Comparison of ENCODE assay signal across 8 cellular contexts in the genomic region with DNA sequence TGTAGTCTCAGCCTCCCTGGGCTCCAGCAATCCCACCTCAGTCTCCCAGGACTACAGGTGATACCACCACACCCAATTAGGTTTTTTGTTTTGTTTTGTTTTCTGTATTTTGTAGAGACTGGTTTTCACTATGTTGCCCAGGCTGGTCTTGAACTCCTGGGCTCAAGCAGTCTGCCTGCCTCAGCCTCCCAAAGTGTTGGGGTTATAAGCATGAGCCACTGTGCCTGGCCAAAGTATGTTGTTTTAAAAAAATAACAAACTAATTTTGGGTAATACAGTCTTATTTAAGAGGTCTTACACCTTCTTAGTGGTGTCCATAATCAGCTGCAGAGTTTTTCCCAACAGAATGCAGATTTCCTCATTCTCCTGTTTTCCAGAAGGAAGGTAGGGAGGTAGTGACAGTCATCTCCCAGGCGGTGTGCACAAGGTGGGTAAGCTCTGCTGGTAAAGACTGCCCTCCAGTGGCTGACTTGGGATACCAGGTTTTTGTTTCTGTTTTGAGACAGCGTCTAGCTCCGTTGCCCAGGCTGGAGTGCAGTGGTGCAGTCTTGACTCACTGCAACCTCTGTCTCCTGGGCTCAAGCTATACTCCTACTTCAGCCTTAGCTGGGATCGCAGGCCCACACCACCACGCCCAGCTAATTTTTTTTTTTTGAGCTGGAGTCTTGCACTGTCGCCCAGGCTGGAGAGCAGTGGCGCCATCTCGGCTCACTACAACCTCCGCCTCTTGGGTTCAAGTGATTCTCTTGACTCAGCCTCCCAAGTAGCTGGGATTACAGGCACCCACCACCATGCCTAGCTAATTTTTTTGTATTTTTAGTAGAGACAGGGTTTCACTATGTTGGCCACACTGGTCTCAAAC. TPM values are rescaled to one million over a fixed set of nuclear protein-coding genes. Genes with fewer than 3 reads are reported as not detected.
DNase-seq lines count a peak whose midpoint lies in the region; ATAC-seq and TF ChIP-seq lines count a peak whose summit lies in the region.

No MANE protein-coding gene starts in this region.

- DNase-seq in CD1c-positive myeloid dendritic cell (ENCODE audit: extremely low spot score) (peak; percentile 70), Karpas-422 (peak; percentile 92), RPMI7951 (ENCODE audit: low read depth) (peak; percentile 65), fibroblast of villous mesenchyme (ENCODE audit: low read depth) (peak; percentile 82), non-pigmented ciliary epithelial cell (ENCODE audit: low read depth) (peak; percentile 32), suprapubic skin (ENCODE audit: low spot score in 2 of 2) (peak in 1 of 2 donors; percentile 65)
- peak; percentile 63 for DNase-seq in activated T-helper 1 cell treated with anti-CD3 and anti-CD28 coated beads, Interleukin-12 subunit alpha, Interleukin-12 subunit beta, Interleukin-2, Interleukin-4 antibody, amounts not matched to agents 30 ng/mL and 10 ng/mL and 1 ng/mL, durations not matched to agents 14 hours and 24 hours and 36 hours (ENCODE audit: low spot score)

- no peak overlapping the region for H3K27ac Mint-ChIP-seq in activated T-helper 1 cell treated with anti-CD3 and anti-CD28 coated beads, Interleukin-12 subunit alpha, Interleukin-12 subunit beta, Interleukin-2, Interleukin-4 antibody, amounts not matched to agents 30 ng/mL and 10 ng/mL and 1 ng/mL, durations not matched to agents 14 hours and 24 hours and 36 hours

- no peaks in the 10 kb centered on the region for H3K27me3 Mint-ChIP-seq in activated T-helper 1 cell treated with anti-CD3 and anti-CD28 coated beads, Interleukin-12 subunit alpha, Interleukin-12 subunit beta, Interleukin-2, Interleukin-4 antibody, amounts not matched to agents 30 ng/mL and 10 ng/mL and 1 ng/mL, durations not matched to agents 14 hours and 24 hours and 36 hours (ENCODE audit: insufficient read depth)

- H3K27ac ChIP-seq in Karpas-422 (ENCODE audit: low read length), result no peak overlapping the region
- no peak overlapping the region for H3K27ac ChIP-seq in suprapubic skin

- TF ChIP-seq CTCF in fibroblast of villous mesenchyme (IDR thresholded peaks at IDR 0.05; ENCODE audit: insufficient read depth, low read depth, low read length), result peak; percentile 88
- peak; percentile 71 to 74 for TF ChIP-seq CTCF in suprapubic skin (IDR thresholded peaks at IDR 0.05)

- no peak overlapping the region for H3K9ac ChIP-seq in Karpas-422 (ENCODE audit: low read length)

- no peaks in the 10 kb centered on the region for H3K27me3 ChIP-seq in Karpas-422 (ENCODE audit: low read length)
- H3K27me3 ChIP-seq in suprapubic skin, result no peaks in the 10 kb centered on the region

- peak; percentile 82 for ATAC-seq in GM19455 (IDR thresholded peaks at IDR 0.05; ENCODE audit: unreplicated experiment)

- H3K4me3 ChIP-seq in Karpas-422 (ENCODE audit: low read length) (no peak overlapping the region), fibroblast of villous mesenchyme (ENCODE audit: low read depth, low read length) (no peak overlapping the region), suprapubic skin (no peak overlapping the region)

- H3K4me2 ChIP-seq in Karpas-422 (ENCODE audit: low read depth, low read length, poor library complexity, severe bottlenecking), result no peak overlapping the region

- peaks cover 42% of the 10 kb centered on the region for H3K36me3 ChIP-seq in Karpas-422 (ENCODE audit: insufficient read depth, low read length)
- peaks cover 30% of the 10 kb centered on the region for H3K36me3 ChIP-seq in suprapubic skin

- H3K4me3 Mint-ChIP-seq in activated T-helper 1 cell treated with anti-CD3 and anti-CD28 coated beads, Interleukin-12 subunit alpha, Interleukin-12 subunit beta, Interleukin-2, Interleukin-4 antibody, amounts not matched to agents 30 ng/mL and 10 ng/mL and 1 ng/mL, durations not matched to agents 14 hours and 24 hours and 36 hours, result no peak overlapping the region

- peaks cover 19% of the 10 kb centered on the region for H3K79me2 ChIP-seq in Karpas-422 (ENCODE audit: low read length)

- H3K4me1 ChIP-seq in Karpas-422 (ENCODE audit: low read length) (no peaks in the 10 kb centered on the region), suprapubic skin (peaks cover 12% of the 10 kb centered on the region)

- no peaks in the 10 kb centered on the region for H3K9me3 Mint-ChIP-seq in activated T-helper 1 cell treated with anti-CD3 and anti-CD28 coated beads, Interleukin-12 subunit alpha, Interleukin-12 subunit beta, Interleukin-2, Interleukin-4 antibody, amounts not matched to agents 30 ng/mL and 10 ng/mL and 1 ng/mL, durations not matched to agents 14 hours and 24 hours and 36 hours

- H3K36me3 Mint-ChIP-seq in activated T-helper 1 cell treated with anti-CD3 and anti-CD28 coated beads, Interleukin-12 subunit alpha, Interleukin-12 subunit beta, Interleukin-2, Interleukin-4 antibody, amounts not matched to agents 30 ng/mL and 10 ng/mL and 1 ng/mL, durations not matched to agents 14 hours and 24 hours and 36 hours (ENCODE audit: low read depth), result peaks cover 26% of the 10 kb centered on the region

- H4K20me1 ChIP-seq in Karpas-422 (ENCODE audit: insufficient read depth, low read depth, low read length), result no peaks in the 10 kb centered on the region

- H2AFZ ChIP-seq in Karpas-422 (ENCODE audit: low read length), result no peak overlapping the region

- intact Hi-C loops in activated T-helper 1 cell treated with anti-CD3 and anti-CD28 coated beads, Interleukin-12 subunit alpha, Interleukin-12 subunit beta, Interleukin-2, Interleukin-4 antibody, amounts not matched to agents 30 ng/mL and 10 ng/mL and 1 ng/mL, durations not matched to agents 14 hours and 24 hours and 36 hours (cut with micrococcal nuclease), result loop anchor here (1.0 to 5.0 kb wide), 9 partner anchors 117 to 645 kb away; a partner anchor contains a TSS

- TF ChIP-seq POLR2A in suprapubic skin (IDR thresholded peaks at IDR 0.05), result no peak

- TF ChIP-seq EP300 in suprapubic skin (IDR thresholded peaks at IDR 0.05), result no peak

- H3K9me2 ChIP-seq in Karpas-422 (replicated peaks; ENCODE audit: insufficient read depth, low read length), result no peaks in the 10 kb centered on the region

- peaks cover 7% of the 10 kb centered on the region for H3K4me1 Mint-ChIP-seq in activated T-helper 1 cell treated with anti-CD3 and anti-CD28 coated beads, Interleukin-12 subunit alpha, Interleukin-12 subunit beta, Interleukin-2, Interleukin-4 antibody, amounts not matched to agents 30 ng/mL and 10 ng/mL and 1 ng/mL, durations not matched to agents 14 hours and 24 hours and 36 hours (ENCODE audit: low read depth)

- 64% methylated on average over 9 of the region's 9 CpGs for WGBS in suprapubic skin

- no peaks in the 10 kb centered on the region for H3K9me3 ChIP-seq in Karpas-422 (ENCODE audit: low read length)
- no peaks in the 10 kb centered on the region for H3K9me3 ChIP-seq in suprapubic skin

RNA-seq across cellular contexts. Expression of a gene that starts 58.4 kb away (rescaled TPM):
- total RNA-seq in Karpas-422 (2014; rRNA removed; shearing (Covaris generic); ENCODE audit: low replicate concordance), result 1.2 and 10.8 TPM in 2 replicates
- total RNA-seq in RPMI7951 (2014; rRNA removed; shearing (Covaris generic)), result 1.1 and 2.1 TPM in 2 replicates
- 2.1 and 2.2 TPM in 2 replicates for total RNA-seq in activated T-helper 1 cell treated with anti-CD3 and anti-CD28 coated beads, Interleukin-12 subunit alpha, Interleukin-12 subunit beta, Interleukin-2, Interleukin-4 antibody, amounts not matched to agents 30 ng/mL and 10 ng/mL and 1 ng/mL, durations not matched to agents 14 hours and 24 hours and 36 hours
- total RNA-seq in fibroblast of villous mesenchyme, result 2.9 and 3.5 TPM in 2 replicates
- 1 to 10 TPM; 4.7 to 7.9 (median 5.7) TPM for total RNA-seq in suprapubic skin
